ENCODE assay signal across 8 cellular contexts in genomic region chrX:129779747-129780146, GRCh38. TPM values are rescaled to one million over a fixed set of nuclear protein-coding genes. Genes with fewer than 3 reads are reported as not detected.
A peak's percentile ranks its signal among the peaks of the same experiment; 100 is the strongest.
DNase-seq lines count a peak whose midpoint lies in the region; ATAC-seq and TF ChIP-seq lines count a peak whose summit lies in the region.

TSS of gene SASH3 (plus strand) at chrX:129779949. CDS start at chrX:129780098, 149 bp downstream.

- ATAC-seq in GM21786 (IDR thresholded peaks at IDR 0.05; ENCODE audit: unreplicated experiment) (peak; percentile 26), sciatic nerve (peak; percentile 56)

- H3K9ac ChIP-seq in mammary epithelial cell (ENCODE audit: insufficient read depth, low read length), result no peak within 1 kb of the TSS

- H3K9me3 ChIP-seq in ascending aorta (no peaks in the 10 kb centered on the region), mammary epithelial cell (replicated peaks; ENCODE audit: insufficient read depth, low read length) (no peaks in the 10 kb centered on the region)

- H3K27ac ChIP-seq in ascending aorta (no peak within 1 kb of the TSS), mammary epithelial cell (ENCODE audit: insufficient read depth, low read depth, low read length) (no peak within 1 kb of the TSS)

- H3K4me3 ChIP-seq in ascending aorta (peak within 1 kb of the TSS in 1 of 2 donors; percentile 31), mammary epithelial cell (replicated peaks in 1 of 3; ENCODE audit: insufficient read depth in 1 of 3, low read depth in 2 of 3, low read length in 3 of 3) (no peak within 1 kb of the TSS)

- dilution Hi-C loops in mammary epithelial cell (cut with HindIII; ENCODE audit: low sequenced_read_pairs), result no loop called here

- H3K36me3 ChIP-seq in ascending aorta (no peaks in the 10 kb centered on the region), mammary epithelial cell (ENCODE audit: insufficient read depth, low read length) (no peaks in the 10 kb centered on the region)

- no TSS peak for BruUV-seq in mammary epithelial cell (replicated peaks; lab: Mats Ljungman, UMichigan)

- DNase-seq in T follicular helper cell (ENCODE audit: low read depth) (peak; percentile 43), ascending aorta (ENCODE audit: low spot score in 2 of 2) (peak in 1 of 2 donors; percentile 38), sciatic nerve (ENCODE audit: low spot score) (peak; percentile 66), NCI-H510A (lab: John Stamatoyannopoulos, UW) (no peak), mammary epithelial cell (no peak), NCI-H446 treated with DMSO at 0.1 percent for 48 hours (lab: John Stamatoyannopoulos, UW) (no peak)

- TF ChIP-seq CTCF in ascending aorta (IDR thresholded peaks at IDR 0.05) (no peak), mammary epithelial cell (conservative IDR thresholded peaks at IDR 0.05 in 1 of 2, IDR thresholded peaks at IDR 0.05 in 1 of 2; ENCODE audit: extremely low read depth in 1 of 2, insufficient read depth in 1 of 2, low read depth in 1 of 2, low read length in 2 of 2) (no peak)

- intact Hi-C loops in ascending aorta (cut with DNase I) (no loop called here), sciatic nerve (cut with DNase I) (no loop called here), mammary epithelial cell (cut with micrococcal nuclease) (no loop called here)

- peak; percentile 87 for TF ChIP-seq POLR2A in GM10847 (IDR thresholded peaks at IDR 0.05; ENCODE audit: extremely low read depth, insufficient read length)

- no peaks in the 10 kb centered on the region for H4K20me1 ChIP-seq in mammary epithelial cell (ENCODE audit: insufficient read depth, low read length)

- CTCF ChIA-PET in mammary epithelial cell (lab: Charles Lee; ENCODE audit: low non-redundant PET), result no interaction called here

- H3K27me3 ChIP-seq in ascending aorta (no peaks in the 10 kb centered on the region), mammary epithelial cell (ENCODE audit: insufficient read depth, low read length) (no peaks in the 10 kb centered on the region)

- H2AFZ ChIP-seq in mammary epithelial cell (ENCODE audit: low read depth, low read length), result no peak within 1 kb of the TSS

- WGBS in mammary epithelial cell (ENCODE audit: low coverage, missing lambda C conversion rate), result 81% methylated on average over 12 of the region's 13 CpGs

- H3K4me2 ChIP-seq in mammary epithelial cell (ENCODE audit: insufficient read depth, low read depth, low read length), result no peak within 1 kb of the TSS

- no peaks in the 10 kb centered on the region for H3K4me1 ChIP-seq in ascending aorta
- H3K4me1 ChIP-seq in mammary epithelial cell (ENCODE audit: insufficient read depth, low read length), result no peaks in the 10 kb centered on the region

- no peaks in the 10 kb centered on the region for H3K79me2 ChIP-seq in mammary epithelial cell (ENCODE audit: insufficient read depth, low read length)

- in situ Hi-C loops in mammary epithelial cell (cut with MboI; ENCODE audit: low sequenced_read_pairs in 2 of 2), result no loop called here

RNA-seq across cellular contexts. Expression of gene SASH3, which starts in this region (rescaled TPM):
- total RNA-seq in ascending aorta, result 31.0 TPM
- total RNA-seq in sciatic nerve, result 8.6 TPM
- total RNA-seq in mammary epithelial cell, result not detected
- polyA plus RNA-seq in mammary epithelial cell, result not detected
- not detected for polyA minus RNA-seq in mammary epithelial cell

Comparison
In these comparisons a context has a peak if more than half of its experiments do, and no peak if none do; other contexts are left out.
1. DNase-seq: peak in T follicular helper cell (single experiment) and sciatic nerve (single experiment); none in NCI-H510A (single experiment), mammary epithelial cell (single experiment) and NCI-H446 treated with DMSO at 0.1 percent for 48 hours (single experiment).